Comparison of ENCODE assay signal across 2 cellular contexts in the genomic region with DNA sequence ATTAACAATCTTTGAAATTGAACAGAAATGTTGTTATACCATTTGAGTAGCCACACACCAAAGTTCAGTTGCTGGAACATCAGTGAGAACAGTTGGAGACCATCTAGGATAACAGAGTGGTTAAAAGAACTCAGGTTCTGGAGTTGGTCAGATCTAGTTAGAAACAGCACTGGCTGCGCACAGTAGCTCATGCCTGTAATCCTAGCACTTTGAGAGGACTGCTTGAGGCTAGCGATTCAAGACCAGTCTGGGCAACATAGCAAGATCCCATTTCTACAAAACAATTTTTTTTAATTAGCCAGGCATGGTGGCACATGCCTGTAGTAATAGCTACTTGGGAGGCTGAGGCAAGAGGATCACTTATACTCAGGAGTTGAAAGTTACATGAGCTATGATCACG.
TF ChIP-seq lines count a peak whose summit lies in the region.

No MANE protein-coding gene starts in this region.

TF ChIP-seq in SK-N-SH, 30 proteins besides CTCF, POLR2A, EP300 and RAD21:
- TF ChIP-seq, protein P1, sequence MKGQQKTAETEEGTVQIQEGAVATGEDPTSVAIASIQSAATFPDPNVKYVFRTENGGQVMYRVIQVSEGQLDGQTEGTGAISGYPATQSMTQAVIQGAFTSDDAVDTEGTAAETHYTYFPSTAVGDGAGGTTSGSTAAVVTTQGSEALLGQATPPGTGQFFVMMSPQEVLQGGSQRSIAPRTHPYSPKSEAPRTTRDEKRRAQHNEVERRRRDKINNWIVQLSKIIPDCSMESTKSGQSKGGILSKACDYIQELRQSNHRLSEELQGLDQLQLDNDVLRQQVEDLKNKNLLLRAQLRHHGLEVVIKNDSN (IDR thresholded peaks at IDR 0.05; ENCODE audit: borderline replicate concordance, low read depth) = no peak
- TF ChIP-seq, protein P2, sequence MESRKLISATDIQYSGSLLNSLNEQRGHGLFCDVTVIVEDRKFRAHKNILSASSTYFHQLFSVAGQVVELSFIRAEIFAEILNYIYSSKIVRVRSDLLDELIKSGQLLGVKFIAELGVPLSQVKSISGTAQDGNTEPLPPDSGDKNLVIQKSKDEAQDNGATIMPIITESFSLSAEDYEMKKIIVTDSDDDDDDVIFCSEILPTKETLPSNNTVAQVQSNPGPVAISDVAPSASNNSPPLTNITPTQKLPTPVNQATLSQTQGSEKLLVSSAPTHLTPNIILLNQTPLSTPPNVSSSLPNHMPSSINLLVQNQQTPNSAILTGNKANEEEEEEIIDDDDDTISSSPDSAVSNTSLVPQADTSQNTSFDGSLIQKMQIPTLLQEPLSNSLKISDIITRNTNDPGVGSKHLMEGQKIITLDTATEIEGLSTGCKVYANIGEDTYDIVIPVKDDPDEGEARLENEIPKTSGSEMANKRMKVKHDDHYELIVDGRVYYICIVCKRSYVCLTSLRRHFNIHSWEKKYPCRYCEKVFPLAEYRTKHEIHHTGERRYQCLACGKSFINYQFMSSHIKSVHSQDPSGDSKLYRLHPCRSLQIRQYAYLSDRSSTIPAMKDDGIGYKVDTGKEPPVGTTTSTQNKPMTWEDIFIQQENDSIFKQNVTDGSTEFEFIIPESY (IDR thresholded peaks at IDR 0.05; ENCODE audit: borderline replicate concordance, low read depth) = no peak
- TF ChIP-seq, protein P3, sequence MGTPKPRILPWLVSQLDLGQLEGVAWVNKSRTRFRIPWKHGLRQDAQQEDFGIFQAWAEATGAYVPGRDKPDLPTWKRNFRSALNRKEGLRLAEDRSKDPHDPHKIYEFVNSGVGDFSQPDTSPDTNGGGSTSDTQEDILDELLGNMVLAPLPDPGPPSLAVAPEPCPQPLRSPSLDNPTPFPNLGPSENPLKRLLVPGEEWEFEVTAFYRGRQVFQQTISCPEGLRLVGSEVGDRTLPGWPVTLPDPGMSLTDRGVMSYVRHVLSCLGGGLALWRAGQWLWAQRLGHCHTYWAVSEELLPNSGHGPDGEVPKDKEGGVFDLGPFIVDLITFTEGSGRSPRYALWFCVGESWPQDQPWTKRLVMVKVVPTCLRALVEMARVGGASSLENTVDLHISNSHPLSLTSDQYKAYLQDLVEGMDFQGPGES (IDR thresholded peaks at IDR 0.05; ENCODE audit: low read depth, low read length) = no peak
- no peak for TF ChIP-seq SMC3 (IDR thresholded peaks at IDR 0.05; ENCODE audit: low read depth, low read length)
- no peak for TF ChIP-seq GATA2 (CRISPR knock-in tag; IDR thresholded peaks at IDR 0.05)
- TF ChIP-seq SIN3A (IDR thresholded peaks at IDR 0.05; ENCODE audit: borderline replicate concordance, low read depth, low read length) = no peak
- no peak for TF ChIP-seq RCOR1 (IDR thresholded peaks at IDR 0.05; ENCODE audit: low read length)
- TF ChIP-seq EZH2phosphoT487 (IDR thresholded peaks at IDR 0.05; ENCODE audit: borderline replicate concordance, low read depth) = no peak

TF ChIP-seq in SK-N-SH treated with all-trans-retinoic acid at 6 μM for 48 hours, 23 proteins besides CTCF, POLR2A, EP300 and RAD21:
- TF ChIP-seq, protein P4, sequence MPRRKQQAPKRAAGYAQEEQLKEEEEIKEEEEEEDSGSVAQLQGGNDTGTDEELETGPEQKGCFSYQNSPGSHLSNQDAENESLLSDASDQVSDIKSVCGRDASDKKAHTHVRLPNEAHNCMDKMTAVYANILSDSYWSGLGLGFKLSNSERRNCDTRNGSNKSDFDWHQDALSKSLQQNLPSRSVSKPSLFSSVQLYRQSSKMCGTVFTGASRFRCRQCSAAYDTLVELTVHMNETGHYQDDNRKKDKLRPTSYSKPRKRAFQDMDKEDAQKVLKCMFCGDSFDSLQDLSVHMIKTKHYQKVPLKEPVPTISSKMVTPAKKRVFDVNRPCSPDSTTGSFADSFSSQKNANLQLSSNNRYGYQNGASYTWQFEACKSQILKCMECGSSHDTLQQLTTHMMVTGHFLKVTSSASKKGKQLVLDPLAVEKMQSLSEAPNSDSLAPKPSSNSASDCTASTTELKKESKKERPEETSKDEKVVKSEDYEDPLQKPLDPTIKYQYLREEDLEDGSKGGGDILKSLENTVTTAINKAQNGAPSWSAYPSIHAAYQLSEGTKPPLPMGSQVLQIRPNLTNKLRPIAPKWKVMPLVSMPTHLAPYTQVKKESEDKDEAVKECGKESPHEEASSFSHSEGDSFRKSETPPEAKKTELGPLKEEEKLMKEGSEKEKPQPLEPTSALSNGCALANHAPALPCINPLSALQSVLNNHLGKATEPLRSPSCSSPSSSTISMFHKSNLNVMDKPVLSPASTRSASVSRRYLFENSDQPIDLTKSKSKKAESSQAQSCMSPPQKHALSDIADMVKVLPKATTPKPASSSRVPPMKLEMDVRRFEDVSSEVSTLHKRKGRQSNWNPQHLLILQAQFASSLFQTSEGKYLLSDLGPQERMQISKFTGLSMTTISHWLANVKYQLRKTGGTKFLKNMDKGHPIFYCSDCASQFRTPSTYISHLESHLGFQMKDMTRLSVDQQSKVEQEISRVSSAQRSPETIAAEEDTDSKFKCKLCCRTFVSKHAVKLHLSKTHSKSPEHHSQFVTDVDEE (CRISPR knock-in tag; IDR thresholded peaks at IDR 0.05) = no peak
- TF ChIP-seq TCF4 (CRISPR knock-in tag; IDR thresholded peaks at IDR 0.05; ENCODE audit: borderline replicate concordance) (no peak), ZNF70 (CRISPR knock-in tag; IDR thresholded peaks at IDR 0.05) (no peak), ZNF8 (CRISPR knock-in tag; IDR thresholded peaks at IDR 0.05) (no peak), OSR1 (CRISPR knock-in tag; IDR thresholded peaks at IDR 0.05) (no peak), GLIS3 (CRISPR knock-in tag; IDR thresholded peaks at IDR 0.05) (no peak), ZFP3 (CRISPR knock-in tag; IDR thresholded peaks at IDR 0.05) (no peak), CSDC2 (CRISPR knock-in tag; IDR thresholded peaks at IDR 0.05) (no peak), PPARA (CRISPR knock-in tag; IDR thresholded peaks at IDR 0.05; ENCODE audit: borderline replicate concordance) (no peak), ZNF565 (CRISPR knock-in tag; conservative IDR thresholded peaks at IDR 0.05; ENCODE audit: low read depth) (no peak), RARB (CRISPR knock-in tag; IDR thresholded peaks at IDR 0.05) (no peak), SNAI2 (CRISPR knock-in tag; IDR thresholded peaks at IDR 0.05) (no peak), BACH2 (CRISPR knock-in tag; IDR thresholded peaks at IDR 0.05; ENCODE audit: borderline replicate concordance) (no peak), ESRRG (CRISPR knock-in tag; IDR thresholded peaks at IDR 0.05) (no peak), ISL1 (CRISPR knock-in tag; IDR thresholded peaks at IDR 0.05) (no peak), ZFP30 (CRISPR knock-in tag; IDR thresholded peaks at IDR 0.05) (no peak), ARNTL (CRISPR knock-in tag; IDR thresholded peaks at IDR 0.05; ENCODE audit: borderline replicate concordance, low read depth) (no peak)
- TF ChIP-seq, protein P5, sequence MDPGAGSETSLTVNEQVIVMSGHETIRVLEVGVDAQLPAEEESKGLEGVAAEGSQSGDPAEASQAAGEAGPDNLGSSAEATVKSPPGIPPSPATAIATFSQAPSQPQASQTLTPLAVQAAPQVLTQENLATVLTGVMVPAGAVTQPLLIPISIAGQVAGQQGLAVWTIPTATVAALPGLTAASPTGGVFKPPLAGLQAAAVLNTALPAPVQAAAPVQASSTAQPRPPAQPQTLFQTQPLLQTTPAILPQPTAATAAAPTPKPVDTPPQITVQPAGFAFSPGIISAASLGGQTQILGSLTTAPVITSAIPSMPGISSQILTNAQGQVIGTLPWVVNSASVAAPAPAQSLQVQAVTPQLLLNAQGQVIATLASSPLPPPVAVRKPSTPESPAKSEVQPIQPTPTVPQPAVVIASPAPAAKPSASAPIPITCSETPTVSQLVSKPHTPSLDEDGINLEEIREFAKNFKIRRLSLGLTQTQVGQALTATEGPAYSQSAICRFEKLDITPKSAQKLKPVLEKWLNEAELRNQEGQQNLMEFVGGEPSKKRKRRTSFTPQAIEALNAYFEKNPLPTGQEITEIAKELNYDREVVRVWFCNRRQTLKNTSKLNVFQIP (CRISPR knock-in tag; IDR thresholded peaks at IDR 0.05; ENCODE audit: borderline replicate concordance, low read depth) = no peak
- TF ChIP-seq, protein P6, sequence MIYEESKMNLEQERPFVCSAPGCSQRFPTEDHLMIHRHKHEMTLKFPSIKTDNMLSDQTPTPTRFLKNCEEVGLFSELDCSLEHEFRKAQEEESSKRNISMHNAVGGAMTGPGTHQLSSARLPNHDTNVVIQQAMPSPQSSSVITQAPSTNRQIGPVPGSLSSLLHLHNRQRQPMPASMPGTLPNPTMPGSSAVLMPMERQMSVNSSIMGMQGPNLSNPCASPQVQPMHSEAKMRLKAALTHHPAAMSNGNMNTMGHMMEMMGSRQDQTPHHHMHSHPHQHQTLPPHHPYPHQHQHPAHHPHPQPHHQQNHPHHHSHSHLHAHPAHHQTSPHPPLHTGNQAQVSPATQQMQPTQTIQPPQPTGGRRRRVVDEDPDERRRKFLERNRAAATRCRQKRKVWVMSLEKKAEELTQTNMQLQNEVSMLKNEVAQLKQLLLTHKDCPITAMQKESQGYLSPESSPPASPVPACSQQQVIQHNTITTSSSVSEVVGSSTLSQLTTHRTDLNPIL (CRISPR knock-in tag; IDR thresholded peaks at IDR 0.05; ENCODE audit: low read depth) = no peak
